Comparison of ENCODE assay signal across 27 cellular contexts in genomic region chr3:153615863-153616262, GRCh38.
"Had no signal": no experiment of that assay in that cellular context is flagged by ENCODE, and none has a peak within 500 bp of the region (broad histone marks: within the 10 kb centered on the region; RNA-seq: fewer than 3 reads in every experiment).

No MANE protein-coding gene starts in this region.

- H3K36me3 ChIP-seq: brain microvascular endothelial cell, left lung, neural progenitor cell, right lobe of liver, uterus had no signal

- H3K27ac ChIP-seq: brain microvascular endothelial cell, left lung, neural progenitor cell, right lobe of liver, testis, uterus, VCaP had no signal

- H3K27me3 ChIP-seq: brain microvascular endothelial cell, left lung, neural progenitor cell, right lobe of liver, testis, uterus had no signal

- H3K9me3 Mint-ChIP-seq: activated naive CD4-positive, alpha-beta T cell treated with anti-CD3 and anti-CD28 coated beads, Interleukin-2, amount 50 U/mL, for 24 hours; neural progenitor cell had no signal

- ATAC-seq: left lung; naive thymus-derived CD8-positive, alpha-beta T cell; right lobe of liver; stimulated activated naive B cell treated with anti-CD40 and anti-IgM and Interleukin-4, amounts not matched to agents 10 μg/mL and 1 μg/mL and 100 μg/mL, for 72 hours had no signal

- H3K27me3 Mint-ChIP-seq: activated naive CD4-positive, alpha-beta T cell treated with anti-CD3 and anti-CD28 coated beads, Interleukin-2, amount 50 U/mL, for 24 hours; naive thymus-derived CD8-positive, alpha-beta T cell; stimulated activated naive B cell treated with anti-CD40 and anti-IgM and Interleukin-4, amounts not matched to agents 10 μg/mL and 1 μg/mL and 100 μg/mL, for 72 hours had no signal

- H3K4me1 ChIP-seq: left lung, neural progenitor cell, right lobe of liver, testis, uterus had no signal

- H3K27ac Mint-ChIP-seq: activated naive CD4-positive, alpha-beta T cell treated with anti-CD3 and anti-CD28 coated beads, Interleukin-2, amount 50 U/mL, for 24 hours; mesothelial cell of epicardium; naive thymus-derived CD8-positive, alpha-beta T cell; neural progenitor cell; stimulated activated naive B cell treated with anti-CD40 and anti-IgM and Interleukin-4, amounts not matched to agents 10 μg/mL and 1 μg/mL and 100 μg/mL, for 72 hours had no signal

- H3K4me1 Mint-ChIP-seq: neural progenitor cell; stimulated activated naive B cell treated with anti-CD40 and anti-IgM and Interleukin-4, amounts not matched to agents 10 μg/mL and 1 μg/mL and 100 μg/mL, for 72 hours had no signal

- DNase-seq: activated CD4-positive, CD25-positive, alpha-beta regulatory T cell treated with anti-CD3 and anti-CD28 coated beads, Interleukin-2, amount 50 U/mL, for 72 hours; activated gamma-delta T cell treated with Interleukin-2 at 50 U/mL for 16 hours; activated T-cell treated with anti-CD3 and anti-CD28 coated beads, Interleukin-2, amount 50 U/mL, for 1 hour; aorta; brain microvascular endothelial cell; central memory CD4-positive, alpha-beta T cell; dermis blood vessel endothelial cell; effector CD8-positive, alpha-beta T cell; foreskin melanocyte; hippocampal formation; kidney glomerular epithelial cell; left lung; naive thymus-derived CD8-positive, alpha-beta T cell; posterior cingulate gyrus; right lobe of liver; small intestine; stimulated activated CD4-positive, alpha-beta T cell treated with anti-CD3 and anti-CD28 coated beads, Interleukin-2, amount 100 ng/mL, for 48 hours; stimulated activated CD8-positive, alpha-beta memory T cell treated with anti-CD3 and anti-CD28 coated beads, Interleukin-4, amount 100 ng/mL, for 48 hours; stimulated activated naive B cell treated with anti-CD40 and anti-IgM and Interleukin-4, amounts not matched to agents 10 μg/mL and 1 μg/mL and 100 μg/mL, for 72 hours; testis; trophoblast cell; uterus had no signal

- H3K4me3 ChIP-seq: left lung, lung, neural progenitor cell, right lobe of liver, testis, uterus had no signal

- H3K4me3 Mint-ChIP-seq: activated naive CD4-positive, alpha-beta T cell treated with anti-CD3 and anti-CD28 coated beads, Interleukin-2, amount 50 U/mL, for 24 hours; mesothelial cell of epicardium; naive thymus-derived CD8-positive, alpha-beta T cell; neural progenitor cell; stimulated activated naive B cell treated with anti-CD40 and anti-IgM and Interleukin-4, amounts not matched to agents 10 μg/mL and 1 μg/mL and 100 μg/mL, for 72 hours had no signal

- H3K36me3 Mint-ChIP-seq: activated naive CD4-positive, alpha-beta T cell treated with anti-CD3 and anti-CD28 coated beads, Interleukin-2, amount 50 U/mL, for 24 hours; mesothelial cell of epicardium; naive thymus-derived CD8-positive, alpha-beta T cell; neural progenitor cell; stimulated activated naive B cell treated with anti-CD40 and anti-IgM and Interleukin-4, amounts not matched to agents 10 μg/mL and 1 μg/mL and 100 μg/mL, for 72 hours had no signal

- H3K9me3 ChIP-seq: left lung, right lobe of liver, testis, uterus had no signal
